In the genomic region with DNA sequence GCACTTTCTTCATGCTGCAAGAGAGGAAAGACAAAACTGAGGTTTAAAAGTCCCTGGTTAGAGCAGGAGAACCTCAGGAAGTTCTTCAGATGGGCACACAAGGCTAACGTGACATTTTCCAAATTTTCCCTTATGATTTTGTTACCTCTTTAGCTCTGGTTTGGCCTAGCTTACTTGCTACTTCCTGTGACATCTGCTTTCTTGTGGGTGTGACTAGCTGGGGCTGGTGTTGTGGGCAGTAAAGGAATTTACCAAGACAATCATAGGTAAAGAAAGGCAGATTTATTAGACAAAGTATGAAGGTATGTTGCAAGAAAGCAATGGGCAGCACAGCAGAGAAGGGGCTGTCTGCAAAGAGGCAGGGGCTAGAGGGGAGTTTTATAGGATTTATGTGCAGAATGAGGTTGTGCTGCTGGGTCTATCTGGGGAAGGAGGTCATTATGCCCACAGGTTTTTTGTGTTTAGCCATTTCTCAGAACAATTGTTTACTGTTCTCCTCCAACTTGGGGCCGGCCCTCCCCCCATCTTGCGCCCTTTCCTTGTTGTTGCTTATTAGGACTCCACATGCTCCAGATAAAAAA, we compare ENCODE assay signal across 22 cellular contexts. TPM values are rescaled to one million over a fixed set of nuclear protein-coding genes. Genes with fewer than 3 reads are reported as not detected.
A peak's percentile ranks its signal among the peaks of the same experiment; 100 is the strongest.
DNase-seq lines count a peak whose midpoint lies in the region; ATAC-seq and TF ChIP-seq lines count a peak whose summit lies in the region.
"Had no signal": no experiment of that assay in that cellular context is flagged by ENCODE, and none has a peak within 500 bp of the region (broad histone marks: within the 10 kb centered on the region; RNA-seq: fewer than 3 reads in every experiment).

No MANE protein-coding gene starts in this region.

- H3K4me1 ChIP-seq in testis = no peaks in the 10 kb centered on the region
- H3K4me1 ChIP-seq: A549; BLaER1 treated with 17β-estradiol and CSF1 and Interleukin-3, amounts not matched to agents 10 nM and 100 nM had no signal

- peaks cover 6% of the 10 kb centered on the region for H3K36me3 Mint-ChIP-seq in activated naive CD8-positive, alpha-beta T cell treated with anti-CD3 and anti-CD28 coated beads, Interleukin-2, amount 10 ng/mL, durations not matched to agents 7 days and 5 days
- H3K36me3 Mint-ChIP-seq in activated naive CD8-positive, alpha-beta T cell treated with anti-CD3 and anti-CD28 coated beads for 36 hours = no peaks in the 10 kb centered on the region
- peaks cover 11% of the 10 kb centered on the region for H3K36me3 Mint-ChIP-seq in activated CD8-positive, alpha-beta T cell treated with anti-CD3 and anti-CD28 coated beads, Interleukin-2, amount 10 ng/mL, durations not matched to agents 7 days and 5 days (ENCODE audit: low read depth)
- peaks cover 0 to 3% (median 0%) of the 10 kb centered on the region in 3 donors for H3K36me3 Mint-ChIP-seq in immature natural killer cell
- H3K36me3 Mint-ChIP-seq: CD8-positive, alpha-beta T cell had no signal

- DNase-seq in activated naive CD8-positive, alpha-beta T cell treated with anti-CD3 and anti-CD28 coated beads, Interleukin-2, amount 10 ng/mL, durations not matched to agents 7 days and 5 days = no peak
- no peak for DNase-seq in activated naive CD8-positive, alpha-beta T cell treated with anti-CD3 and anti-CD28 coated beads for 36 hours
- peak; percentile 59 for DNase-seq in activated CD8-positive, alpha-beta T cell treated with anti-CD3 and anti-CD28 coated beads, Interleukin-2, amount 10 ng/mL, durations not matched to agents 7 days and 5 days
- DNase-seq in immature natural killer cell = peak; percentile 55 to 62 (median 60)
- no peak for DNase-seq in stimulated activated naive CD8-positive, alpha-beta T cell treated with anti-CD3 and anti-CD28 coated beads, Interleukin-15, Interleukin-2, amounts not matched to agents 100 U/mL and 50 U/mL, for 24 hours
- no peak for DNase-seq in cortex of kidney (lab: John Stamatoyannopoulos, UW)
- no peak for DNase-seq in testis
- DNase-seq: CD8-positive, alpha-beta T cell; DMS53; NCI-H1105 treated with DMSO at 0.1 percent for 48 hours; NCI-H1694; NCI-H2107; NCI-H226; NCI-H524; NCI-H82; OCI-M1; SHP77 had no signal

- TF ChIP-seq CTCF in testis (IDR thresholded peaks at IDR 0.05) = no peak

- no peak overlapping the region for H3K27ac ChIP-seq in testis
- H3K27ac ChIP-seq: A549; BLaER1 treated with 17β-estradiol and CSF1 and Interleukin-3, amounts not matched to agents 10 nM and 100 nM had no signal

- peaks cover 4% of the 10 kb centered on the region for H3K9me3 Mint-ChIP-seq in activated naive CD8-positive, alpha-beta T cell treated with anti-CD3 and anti-CD28 coated beads, Interleukin-2, amount 10 ng/mL, durations not matched to agents 7 days and 5 days
- no peaks in the 10 kb centered on the region for H3K9me3 Mint-ChIP-seq in activated naive CD8-positive, alpha-beta T cell treated with anti-CD3 and anti-CD28 coated beads for 36 hours
- H3K9me3 Mint-ChIP-seq in activated CD8-positive, alpha-beta T cell treated with anti-CD3 and anti-CD28 coated beads, Interleukin-2, amount 10 ng/mL, durations not matched to agents 7 days and 5 days (ENCODE audit: insufficient read depth) = no peaks in the 10 kb centered on the region
- H3K9me3 Mint-ChIP-seq in immature natural killer cell = peaks cover 0 to 3% (median 0%) of the 10 kb centered on the region in 6 donors
- H3K9me3 Mint-ChIP-seq: CD8-positive, alpha-beta T cell had no signal

- no peaks in the 10 kb centered on the region for H3K27me3 ChIP-seq in testis
- H3K27me3 ChIP-seq: BLaER1 treated with 17β-estradiol and CSF1 and Interleukin-3, amounts not matched to agents 10 nM and 100 nM had no signal

- POLR2A ChIA-PET in activated naive CD8-positive, alpha-beta T cell treated with anti-CD3 and anti-CD28 coated beads, Interleukin-2, amount 10 ng/mL, durations not matched to agents 7 days and 5 days (lab: Charles Lee) = interaction anchor here (1.0 to 1.4 kb wide), 2 partner anchors 9 to 16 kb away, joined by 3 to 7 read pairs; no protein-coding TSS in a partner anchor
- POLR2A ChIA-PET in activated CD8-positive, alpha-beta T cell treated with anti-CD3 and anti-CD28 coated beads, Interleukin-2, amount 10 ng/mL, durations not matched to agents 7 days and 5 days (lab: Charles Lee) = no interaction called here

- H3K4me3 Mint-ChIP-seq in activated naive CD8-positive, alpha-beta T cell treated with anti-CD3 and anti-CD28 coated beads, Interleukin-2, amount 10 ng/mL, durations not matched to agents 7 days and 5 days = peak overlapping the region; percentile 42
- no peak overlapping the region for H3K4me3 Mint-ChIP-seq in activated naive CD8-positive, alpha-beta T cell treated with anti-CD3 and anti-CD28 coated beads for 36 hours
- peak overlapping the region; percentile 34 for H3K4me3 Mint-ChIP-seq in activated CD8-positive, alpha-beta T cell treated with anti-CD3 and anti-CD28 coated beads, Interleukin-2, amount 10 ng/mL, durations not matched to agents 7 days and 5 days
- H3K4me3 Mint-ChIP-seq in immature natural killer cell = peak overlapping the region; percentile 63 to 77 (median 70)
- H3K4me3 Mint-ChIP-seq: CD8-positive, alpha-beta T cell had no signal

- ATAC-seq in activated naive CD8-positive, alpha-beta T cell treated with anti-CD3 and anti-CD28 coated beads, Interleukin-2, amount 10 ng/mL, durations not matched to agents 7 days and 5 days (ENCODE audit: low read depth) = peak; percentile 85
- ATAC-seq in activated CD8-positive, alpha-beta T cell treated with anti-CD3 and anti-CD28 coated beads, Interleukin-2, amount 10 ng/mL, durations not matched to agents 7 days and 5 days = peak; percentile 85
- ATAC-seq in stimulated activated naive CD8-positive, alpha-beta T cell treated with anti-CD3 and anti-CD28 coated beads, Interleukin-15, Interleukin-2, amounts not matched to agents 100 U/mL and 50 U/mL, for 24 hours = peak; percentile 51
- no peak for ATAC-seq in GM21723 (IDR thresholded peaks at IDR 0.05; ENCODE audit: unreplicated experiment)
- ATAC-seq: A549; CD8-positive, alpha-beta T cell; K562 had no signal

- TF ChIP-seq POLR2A in testis (IDR thresholded peaks at IDR 0.05) = no peak

- no peaks in the 10 kb centered on the region for H3K36me3 ChIP-seq in testis (ENCODE audit: low read depth, missing control alignments)
- H3K36me3 ChIP-seq: BLaER1 treated with 17β-estradiol and CSF1 and Interleukin-3, amounts not matched to agents 10 nM and 100 nM had no signal

- H3K27me3 Mint-ChIP-seq in activated naive CD8-positive, alpha-beta T cell treated with anti-CD3 and anti-CD28 coated beads, Interleukin-2, amount 10 ng/mL, durations not matched to agents 7 days and 5 days = peaks cover 2% of the 10 kb centered on the region
- H3K27me3 Mint-ChIP-seq in activated naive CD8-positive, alpha-beta T cell treated with anti-CD3 and anti-CD28 coated beads for 36 hours = no peaks in the 10 kb centered on the region
- peaks cover 7% of the 10 kb centered on the region for H3K27me3 Mint-ChIP-seq in activated CD8-positive, alpha-beta T cell treated with anti-CD3 and anti-CD28 coated beads, Interleukin-2, amount 10 ng/mL, durations not matched to agents 7 days and 5 days (ENCODE audit: low read depth)
- peaks cover 1 to 10% (median 3%) of the 10 kb centered on the region in 3 donors for H3K27me3 Mint-ChIP-seq in immature natural killer cell (ENCODE audit: low read depth in 3 of 3)

- WGBS in testis, 2 donors = 91 to 95% methylated on average over 3 of the region's 3 CpGs

- H3K4me1 Mint-ChIP-seq in activated naive CD8-positive, alpha-beta T cell treated with anti-CD3 and anti-CD28 coated beads, Interleukin-2, amount 10 ng/mL, durations not matched to agents 7 days and 5 days = peaks cover 34% of the 10 kb centered on the region
- peaks cover 12% of the 10 kb centered on the region for H3K4me1 Mint-ChIP-seq in activated naive CD8-positive, alpha-beta T cell treated with anti-CD3 and anti-CD28 coated beads for 36 hours
- peaks cover 40% of the 10 kb centered on the region for H3K4me1 Mint-ChIP-seq in activated CD8-positive, alpha-beta T cell treated with anti-CD3 and anti-CD28 coated beads, Interleukin-2, amount 10 ng/mL, durations not matched to agents 7 days and 5 days (ENCODE audit: low read depth)
- peaks cover 41 to 43% of the 10 kb centered on the region in 2 donors for H3K4me1 Mint-ChIP-seq in immature natural killer cell

- H3K4me3 ChIP-seq in testis = no peak overlapping the region
- H3K4me3 ChIP-seq: A549; BLaER1 treated with 17β-estradiol and CSF1 and Interleukin-3, amounts not matched to agents 10 nM and 100 nM; K562 had no signal

- intact Hi-C loops in testis (cut with DNase I; ENCODE audit: low total_unique reads) = no loop called here

- peak overlapping the region; percentile 81 for H3K27ac Mint-ChIP-seq in activated naive CD8-positive, alpha-beta T cell treated with anti-CD3 and anti-CD28 coated beads, Interleukin-2, amount 10 ng/mL, durations not matched to agents 7 days and 5 days
- H3K27ac Mint-ChIP-seq in activated naive CD8-positive, alpha-beta T cell treated with anti-CD3 and anti-CD28 coated beads for 36 hours = no peak overlapping the region
- peak overlapping the region; percentile 82 for H3K27ac Mint-ChIP-seq in activated CD8-positive, alpha-beta T cell treated with anti-CD3 and anti-CD28 coated beads, Interleukin-2, amount 10 ng/mL, durations not matched to agents 7 days and 5 days
- H3K27ac Mint-ChIP-seq in immature natural killer cell = peak overlapping the region; percentile 24 to 87 (median 86)
- H3K27ac Mint-ChIP-seq: CD8-positive, alpha-beta T cell had no signal

- no peaks in the 10 kb centered on the region for H3K9me3 ChIP-seq in testis
- H3K9me3 ChIP-seq: A549 had no signal

- CTCF ChIA-PET in activated CD8-positive, alpha-beta T cell treated with anti-CD3 and anti-CD28 coated beads, Interleukin-2, amount 10 ng/mL, durations not matched to agents 7 days and 5 days (lab: Charles Lee) = interaction anchor here (1.4 kb wide), 1 partner anchor 9 kb away, joined by 6 read pairs; no protein-coding TSS in a partner anchor

RNA-seq across cellular contexts. Expression of gene TNP1, which starts 6.7 kb away (rescaled TPM):
- total RNA-seq in activated naive CD8-positive, alpha-beta T cell treated with anti-CD3 and anti-CD28 coated beads, Interleukin-2, amount 10 ng/mL, durations not matched to agents 7 days and 5 days = not detected
- not detected for total RNA-seq in activated naive CD8-positive, alpha-beta T cell treated with anti-CD3 and anti-CD28 coated beads for 36 hours
- total RNA-seq in activated CD8-positive, alpha-beta T cell treated with anti-CD3 and anti-CD28 coated beads, Interleukin-2, amount 10 ng/mL, durations not matched to agents 7 days and 5 days = not detected
- not detected for polyA plus RNA-seq in immature natural killer cell
- total RNA-seq in testis = 1,000 to 10,000 TPM; 2,101 to 8,033 TPM
- polyA plus RNA-seq in testis (ENCODE audit: insufficient read depth, low read depth, low replicate concordance) = 6,608 TPM
- total RNA-seq: CD8-positive, alpha-beta T cell; H4; K562 had no signal
- polyA plus RNA-seq: A549, K562 had no signal

Comparison
In these comparisons a context has a peak if more than half of its experiments do, and no peak if none do; other contexts are left out.
1. DNase-seq: peak in activated CD8-positive, alpha-beta T cell treated with anti-CD3 and anti-CD28 coated beads, Interleukin-2, amount 10 ng/mL, durations not matched to agents 7 days and 5 days (single experiment) and immature natural killer cell (3 of 3); none in activated naive CD8-positive, alpha-beta T cell treated with anti-CD3 and anti-CD28 coated beads, Interleukin-2, amount 10 ng/mL, durations not matched to agents 7 days and 5 days (single experiment), activated naive CD8-positive, alpha-beta T cell treated with anti-CD3 and anti-CD28 coated beads for 36 hours (single experiment), stimulated activated naive CD8-positive, alpha-beta T cell treated with anti-CD3 and anti-CD28 coated beads, Interleukin-15, Interleukin-2, amounts not matched to agents 100 U/mL and 50 U/mL, for 24 hours (single experiment), cortex of kidney (single experiment) and testis (single experiment).
2. RNA of gene TNP1, which starts 6.7 kb away (total RNA-seq): 2,101 to 8,033 TPM in testis; not detected in activated naive CD8-positive, alpha-beta T cell treated with anti-CD3 and anti-CD28 coated beads, Interleukin-2, amount 10 ng/mL, durations not matched to agents 7 days and 5 days, not detected in activated naive CD8-positive, alpha-beta T cell treated with anti-CD3 and anti-CD28 coated beads for 36 hours and not detected in activated CD8-positive, alpha-beta T cell treated with anti-CD3 and anti-CD28 coated beads, Interleukin-2, amount 10 ng/mL, durations not matched to agents 7 days and 5 days; every median in the first group is over 1,000 times any median in the second.